12 cellular contexts compared by ENCODE assay signal in the genomic region with DNA sequence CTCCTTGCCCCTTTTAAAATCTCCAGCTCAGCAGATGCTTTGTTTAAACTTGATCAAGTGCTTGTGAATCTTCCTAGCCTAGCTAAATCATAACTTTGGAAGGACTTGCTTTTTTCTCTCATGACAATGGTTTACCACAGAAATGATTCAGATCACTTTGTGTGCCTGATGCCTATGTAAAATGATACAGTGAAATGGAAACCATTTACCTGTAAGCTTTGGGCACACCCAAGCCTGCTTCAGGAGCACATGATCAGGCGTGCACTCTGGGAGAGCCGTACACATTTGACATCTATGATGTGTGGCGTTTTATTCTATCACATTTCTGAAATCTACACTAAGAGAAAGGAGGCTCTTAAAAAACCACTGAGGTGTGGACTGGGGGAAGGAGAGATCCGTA. TPM values are rescaled to one million over a fixed set of nuclear protein-coding genes. Genes with fewer than 3 reads are reported as not detected.
DNase-seq lines count a peak whose midpoint lies in the region; ATAC-seq and TF ChIP-seq lines count a peak whose summit lies in the region.
"Had no signal": no experiment of that assay in that cellular context is flagged by ENCODE, and none has a peak within 500 bp of the region (broad histone marks: within the 10 kb centered on the region; RNA-seq: fewer than 3 reads in every experiment).

No MANE protein-coding gene starts in this region.

- in situ Hi-C loops in KBM-7 (cut with MboI; ENCODE audit: low pct_unique_long_range_greater_than_20kb, low sequenced_read_pairs): no loop called here

- H3K79me2 ChIP-seq in HCT116 (ENCODE audit: insufficient read depth, low read length): peaks cover 98% of the 10 kb centered on the region

- POLR2A ChIA-PET in CD4-positive, alpha-beta T cell (lab: Charles Lee): interaction anchor here (0.6 to 1.5 kb wide), 3 partner anchors 9 to 41 kb away, joined by 3 to 5 read pairs (median 3); partner anchors contain the start of gene PTPN1
- POLR2A ChIA-PET in HCT116 (lab: Charles Lee): interaction anchor here (0.5 kb wide), 1 partner anchor 482 kb away, joined by 3 read pairs; no protein-coding TSS in a partner anchor
- POLR2A ChIA-PET in WTC11 (lab: Charles Lee): no interaction called here

- DNase-seq in CD4-positive, alpha-beta T cell: no peak
- DNase-seq in HCT116 (ENCODE audit: low read depth, low spot score): no peak
- no peak for DNase-seq in WTC11 (ENCODE audit: low spot score)
- DNase-seq in kidney tubule cell (ENCODE audit: low spot score): peak; percentile 19
- DNase-seq in erythroblast (lab: John Stamatoyannopoulos, UW): no peak
- DNase-seq in KBM-7: no peak
- no peak for DNase-seq in NCI-H226
- DNase-seq: CD8-positive, alpha-beta T cell; NCI-H1694 treated with DMSO at 0.1 percent for 48 hours had no signal

- no peaks in the 10 kb centered on the region for H3K27me3 Mint-ChIP-seq in CD4-positive, alpha-beta T cell
- no peaks in the 10 kb centered on the region for H3K27me3 Mint-ChIP-seq in WTC11 (ENCODE audit: low read depth)

- H3K9ac ChIP-seq in HCT116 (ENCODE audit: low read length): peak overlapping the region; percentile 4

- RAD21 ChIA-PET in HCT116 (lab: Charles Lee; ENCODE audit: low non-redundant PET in 1 of 2, low total read pairs in 2 of 2, uncharacterized antibody in 2 of 2, unreplicated experiment in 2 of 2): no interaction called here

- H3K9me3 Mint-ChIP-seq in CD4-positive, alpha-beta T cell: no peaks in the 10 kb centered on the region
- no peaks in the 10 kb centered on the region for H3K9me3 Mint-ChIP-seq in WTC11
- H3K9me3 Mint-ChIP-seq: CD8-positive, alpha-beta T cell had no signal

- H3K4me1 ChIP-seq in HCT116 (ENCODE audit: control insufficient read depth in 1 of 2, insufficient read depth in 2 of 2, low read length in 2 of 2): peaks cover 42 to 52% of the 10 kb centered on the region in 2 experiments

- peak; percentile 75 for ATAC-seq in CD4-positive, alpha-beta T cell (ENCODE audit: poor library complexity)
- no peak for ATAC-seq in HCT116
- no peak for ATAC-seq in WTC11
- no peak for ATAC-seq in HG02571 (IDR thresholded peaks at IDR 0.05; ENCODE audit: unreplicated experiment)
- ATAC-seq: CD8-positive, alpha-beta T cell; left lobe of liver had no signal

- no peak for TF ChIP-seq CTCF in CD4-positive, alpha-beta T cell (IDR thresholded peaks at IDR 0.05)
- no peak for TF ChIP-seq CTCF in HCT116 (IDR thresholded peaks at IDR 0.05 in 2 of 3, conservative IDR thresholded peaks at IDR 0.05 in 1 of 3; ENCODE audit: borderline replicate concordance in 1 of 3, insufficient read depth in 1 of 3, low read depth in 2 of 3, low read length in 2 of 3)
- no peak for TF ChIP-seq CTCF in WTC11 (IDR thresholded peaks at IDR 0.05)

- intact Hi-C loops in CD4-positive, alpha-beta T cell (cut with DNase I, micrococcal nuclease): loop anchor here in 1 of 2 experiments (5.0 kb wide), 1 partner anchor 39 kb away; the partner anchor contains the start of gene PTPN1
- intact Hi-C loops in HCT116 (cut with micrococcal nuclease): no loop called here

- H3K4me3 Mint-ChIP-seq in CD4-positive, alpha-beta T cell: peak overlapping the region; percentile 18
- no peak overlapping the region for H3K4me3 Mint-ChIP-seq in WTC11
- H3K4me3 Mint-ChIP-seq: CD8-positive, alpha-beta T cell had no signal

- no peak overlapping the region for H2AFZ ChIP-seq in HCT116 (ENCODE audit: low read depth, low read length, poor library complexity, severe bottlenecking)

- peak overlapping the region; percentile 23 for H3K4me2 ChIP-seq in HCT116 (ENCODE audit: low read length)

- H3K9me3 ChIP-seq in CD4-positive, alpha-beta T cell (ENCODE audit: control insufficient read depth, low read length): no peaks in the 10 kb centered on the region
- H3K9me3 ChIP-seq in HCT116 (ENCODE audit: control insufficient read depth in 1 of 2, insufficient read depth in 1 of 2, low read depth in 1 of 2, low read length in 2 of 2): no peaks in the 10 kb centered on the region
- H3K9me3 ChIP-seq: thoracic aorta had no signal

- H3K27ac ChIP-seq in CD4-positive, alpha-beta T cell (ENCODE audit: low read depth, low read length): no peak overlapping the region
- no peak overlapping the region for H3K27ac ChIP-seq in HCT116 (ENCODE audit: low read depth, low read length)
- H3K27ac ChIP-seq: thoracic aorta had no signal

- H3K9me2 ChIP-seq in HCT116 (ENCODE audit: insufficient read depth): no peaks in the 10 kb centered on the region

- H3K36me3 ChIP-seq in HCT116 (ENCODE audit: control insufficient read depth in 1 of 2, insufficient read depth in 2 of 2, low read length in 2 of 2): peaks cover 0 to 5% of the 10 kb centered on the region in 2 experiments; a peak in 1 of 4 replicates
- H3K36me3 ChIP-seq: thoracic aorta had no signal

- BruUV-seq in HCT116 (replicated peaks; lab: Mats Ljungman, UMichigan): no TSS peak

- peak overlapping the region; percentile 43 for H3K27ac Mint-ChIP-seq in CD4-positive, alpha-beta T cell
- peak overlapping the region; percentile 34; the same call in 1 of the 2 replicates for H3K27ac Mint-ChIP-seq in WTC11

- no peaks in the 10 kb centered on the region for H3K27me3 ChIP-seq in CD4-positive, alpha-beta T cell (ENCODE audit: control insufficient read depth, insufficient read depth, low read length)
- no peaks in the 10 kb centered on the region for H3K27me3 ChIP-seq in HCT116 (ENCODE audit: insufficient read depth, low read length)

- no peak for TF ChIP-seq POLR2A in HCT116 (IDR thresholded peaks at IDR 0.05; ENCODE audit: borderline replicate concordance, extremely low read depth, insufficient read depth, insufficient read length)
- no peak for TF ChIP-seq POLR2A in erythroblast (IDR thresholded peaks at IDR 0.05; ENCODE audit: low read length)

- no peak for TF ChIP-seq RAD21 in HCT116 (IDR thresholded peaks at IDR 0.05; ENCODE audit: low read depth)

- H3K4me1 Mint-ChIP-seq in CD4-positive, alpha-beta T cell (ENCODE audit: low read depth): peaks cover 51% of the 10 kb centered on the region
- H3K4me1 Mint-ChIP-seq in WTC11: 0 out of 2 replicates have a peak, but pooled peaks cover 5% of the 10 kb centered on the region

- peaks cover 42% of the 10 kb centered on the region for H3K36me3 Mint-ChIP-seq in CD4-positive, alpha-beta T cell (ENCODE audit: low read depth)
- no peaks in the 10 kb centered on the region for H3K36me3 Mint-ChIP-seq in WTC11

- CTCF ChIA-PET in CD4-positive, alpha-beta T cell (lab: Charles Lee): interaction anchor here (1.1 kb wide), 1 partner anchor 37 kb away, joined by 3 read pairs; no protein-coding TSS in a partner anchor
- CTCF ChIA-PET in HCT116 (lab: Charles Lee) (no interaction called here), WTC11 (lab: Charles Lee) (interaction anchor here (1.6 kb wide), 1 partner anchor 37 kb away, joined by 4 read pairs; no protein-coding TSS in a partner anchor)

- no peaks in the 10 kb centered on the region for H4K20me1 ChIP-seq in HCT116 (ENCODE audit: insufficient read depth)

- H3K4me3 ChIP-seq in HCT116 (replicated peaks in 1 of 2; ENCODE audit: low read depth in 1 of 2, low read length in 2 of 2): no peak overlapping the region
- H3K4me3 ChIP-seq: thoracic aorta had no signal

TF ChIP-seq in HCT116, 20 proteins besides CTCF, POLR2A, EP300 and RAD21 (continues in another document):
- no peak; the same call in 1 of the 2 replicates for TF ChIP-seq FOSL1 (IDR thresholded peaks at IDR 0.05; ENCODE audit: low read depth)
- TF ChIP-seq CBX3 (IDR thresholded peaks at IDR 0.05; ENCODE audit: low read depth): no peak
- TF ChIP-seq JUND (IDR thresholded peaks at IDR 0.05): no peak
- TF ChIP-seq MAX (IDR thresholded peaks at IDR 0.05): no peak
- TF ChIP-seq POLR2AphosphoS5 (IDR thresholded peaks at IDR 0.05; ENCODE audit: low read depth, low read length): no peak
- no peak for TF ChIP-seq EZH2 (IDR thresholded peaks at IDR 0.05)
- no peak for TF ChIP-seq ZFX (IDR thresholded peaks at IDR 0.05)

TF ChIP-seq in WTC11, 78 proteins besides CTCF, POLR2A, EP300 and RAD21 (continues in another document):
- TF ChIP-seq NFE2L1 (CRISPR knock-in tag; IDR thresholded peaks at IDR 0.05): no peak
- TF ChIP-seq, protein P1, sequence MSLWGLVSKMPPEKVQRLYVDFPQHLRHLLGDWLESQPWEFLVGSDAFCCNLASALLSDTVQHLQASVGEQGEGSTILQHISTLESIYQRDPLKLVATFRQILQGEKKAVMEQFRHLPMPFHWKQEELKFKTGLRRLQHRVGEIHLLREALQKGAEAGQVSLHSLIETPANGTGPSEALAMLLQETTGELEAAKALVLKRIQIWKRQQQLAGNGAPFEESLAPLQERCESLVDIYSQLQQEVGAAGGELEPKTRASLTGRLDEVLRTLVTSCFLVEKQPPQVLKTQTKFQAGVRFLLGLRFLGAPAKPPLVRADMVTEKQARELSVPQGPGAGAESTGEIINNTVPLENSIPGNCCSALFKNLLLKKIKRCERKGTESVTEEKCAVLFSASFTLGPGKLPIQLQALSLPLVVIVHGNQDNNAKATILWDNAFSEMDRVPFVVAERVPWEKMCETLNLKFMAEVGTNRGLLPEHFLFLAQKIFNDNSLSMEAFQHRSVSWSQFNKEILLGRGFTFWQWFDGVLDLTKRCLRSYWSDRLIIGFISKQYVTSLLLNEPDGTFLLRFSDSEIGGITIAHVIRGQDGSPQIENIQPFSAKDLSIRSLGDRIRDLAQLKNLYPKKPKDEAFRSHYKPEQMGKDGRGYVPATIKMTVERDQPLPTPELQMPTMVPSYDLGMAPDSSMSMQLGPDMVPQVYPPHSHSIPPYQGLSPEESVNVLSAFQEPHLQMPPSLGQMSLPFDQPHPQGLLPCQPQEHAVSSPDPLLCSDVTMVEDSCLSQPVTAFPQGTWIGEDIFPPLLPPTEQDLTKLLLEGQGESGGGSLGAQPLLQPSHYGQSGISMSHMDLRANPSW (CRISPR knock-in tag; conservative IDR thresholded peaks at IDR 0.05; ENCODE audit: low read depth): no peak

RNA-seq across cellular contexts. Expression of gene PTPN1, which starts 41.1 kb away (rescaled TPM):
- total RNA-seq in CD4-positive, alpha-beta T cell: 10 to 100 TPM; 82.3 to 82.8 TPM
- 47.5 TPM for total RNA-seq in HCT116 (2021; ENCODE audit: unreplicated experiment)
- polyA plus RNA-seq in HCT116 (2012): 28.6 and 33.0 TPM in 2 replicates
- 23.4 to 29.4 TPM (median 25.3 TPM) in 3 replicates for total RNA-seq in WTC11 (2021)
